Comparison of ENCODE assay signal across 8 cellular contexts in the genomic region with DNA sequence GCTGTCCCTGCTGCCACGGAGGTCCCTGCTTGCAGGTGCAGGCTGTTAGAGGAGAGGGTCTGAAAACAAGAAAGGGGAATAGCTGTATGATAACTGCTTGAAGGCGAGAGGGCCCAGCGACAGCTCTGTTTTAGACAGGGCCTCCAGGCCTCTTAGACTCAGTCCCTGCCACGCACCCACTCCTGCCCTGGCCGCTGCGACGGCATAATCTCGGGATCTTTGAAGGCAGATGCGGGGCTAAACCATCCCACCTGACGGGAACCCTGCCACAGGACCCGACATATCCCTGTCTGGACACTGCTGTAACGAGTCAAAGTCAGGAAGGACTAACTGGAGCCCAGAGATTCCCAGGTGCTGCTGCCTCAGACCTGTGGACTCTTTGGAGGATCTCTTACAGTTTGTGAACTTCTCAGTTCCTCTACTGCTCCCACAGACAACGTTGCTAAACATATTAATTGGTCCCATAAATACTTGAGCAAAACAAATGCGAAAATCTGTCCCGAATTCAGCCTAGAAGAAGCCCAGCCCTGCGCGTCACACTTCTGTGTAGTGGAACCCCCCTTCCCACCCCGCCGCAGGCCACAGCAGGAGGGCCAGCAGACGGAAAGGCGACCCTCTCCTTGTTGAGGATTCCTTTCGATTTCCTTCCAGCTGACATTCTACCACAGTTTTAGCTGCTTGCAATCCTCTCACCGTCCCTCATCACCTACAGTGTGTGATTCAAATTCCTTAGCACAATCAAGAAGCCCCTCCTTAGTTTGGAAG. TPM values are rescaled to one million over a fixed set of nuclear protein-coding genes. Genes with fewer than 3 reads are reported as not detected.
A peak's percentile ranks its signal among the peaks of the same experiment; 100 is the strongest.
DNase-seq lines count a peak whose midpoint lies in the region; FAIRE-seq and TF ChIP-seq lines count a peak whose summit lies in the region.

No MANE protein-coding gene starts in this region.

- H3K79me2 ChIP-seq in H9 (ENCODE audit: insufficient read depth, low read length) (peaks cover 35% of the 10 kb centered on the region), H1 (ENCODE audit: control insufficient read depth in 1 of 2, insufficient read depth in 2 of 2, low read length in 2 of 2) (peaks cover 34 to 39% of the 10 kb centered on the region in 2 experiments)

- H2BK5ac ChIP-seq in H9 (ENCODE audit: insufficient read length, low read length) (no peak overlapping the region), H1 (ENCODE audit: low read depth, low read length) (peak overlapping the region; percentile 96)

- no peak overlapping the region for H2BK12ac ChIP-seq in H9 (ENCODE audit: insufficient read length, low read depth, low read length)
- 0 out of 2 replicates have a peak overlapping the region, but pooled peaks have one; percentile 6 for H2BK12ac ChIP-seq in H1 (ENCODE audit: low read depth, low read length)

- no peaks in the 10 kb centered on the region for H3K27me3 Mint-ChIP-seq in H9 (ENCODE audit: low read depth)

- H4K91ac ChIP-seq in H9 (ENCODE audit: insufficient read length, low read depth, low read length) (no peak overlapping the region), H1 (replicated peaks; ENCODE audit: insufficient read length, low read length) (peak overlapping the region; percentile 35)

- H3K4me1 ChIP-seq in H9 (ENCODE audit: insufficient read depth, low read length) (peaks cover 2% of the 10 kb centered on the region; the same call in 1 of the 2 replicates), NT2/D1 (ENCODE audit: insufficient read depth, insufficient read length) (peaks cover 11% of the 10 kb centered on the region), H1 (replicated peaks in 1 of 4; ENCODE audit: control insufficient read depth in 3 of 4, insufficient read depth in 4 of 4, low read length in 3 of 4) (peaks cover 0 to 14% (median 5%) of the 10 kb centered on the region in 4 experiments; a peak in 4 of 7 replicates), mucosa of stomach (ENCODE audit: control insufficient read depth, insufficient read depth, low read length) (peaks cover 38% of the 10 kb centered on the region)

- H3K27ac ChIP-seq in H9 (ENCODE audit: insufficient read length, low read depth, low read length) (no peak overlapping the region), H1 (ENCODE audit: low read depth, low read length) (0 out of 2 replicates have a peak overlapping the region, but pooled peaks have one; percentile 97)

- no CpG with 5 or more reads among the region's 23 CpGs for WGBS in H9 (ENCODE audit: extremely low coverage, insufficient read length, low lambda C conversion rate)
- 7% methylated on average over 23 of the region's 23 CpGs; no CpG with 5 or more reads in 1 of the 2 experiments for WGBS in H1 (ENCODE audit: extremely low coverage in 1 of 2, insufficient coverage in 1 of 2, insufficient read length in 1 of 2, insufficient replicate concordance in 2 of 2, low coverage in 1 of 2, low lambda C conversion rate in 2 of 2, missing lambda C conversion rate in 1 of 2), 2 experiments

- H2BK15ac ChIP-seq in H9 (ENCODE audit: low read depth, low read length) (no peak overlapping the region), H1 (ENCODE audit: low read length) (peak overlapping the region; percentile 76; the same call in 1 of the 2 replicates)

- H2AFZ ChIP-seq in H9 (ENCODE audit: low read length) (no peak overlapping the region), H1 (ENCODE audit: low read length) (peak overlapping the region; percentile 1; the same call in 1 of the 2 replicates)

- H3K4me3 ChIP-seq in GM08714 (ENCODE audit: low read length) (peak overlapping the region; percentile 96), NT2/D1 (ENCODE audit: insufficient read length, low read depth) (peak overlapping the region; percentile 91), H1 (ENCODE audit: extremely low read depth in 1 of 4, insufficient read depth in 2 of 4, low read depth in 3 of 4, low read length in 4 of 4) (peak overlapping the region; percentile 85 to 97 (median 92)), mucosa of stomach (ENCODE audit: low read length) (peak overlapping the region; percentile 33)

- H3K4me2 ChIP-seq in H9 (ENCODE audit: insufficient read depth, insufficient read length, low read length) (peak overlapping the region; percentile 55), H1 (ENCODE audit: insufficient read depth in 1 of 2, low read depth in 2 of 2, low read length in 2 of 2) (peak overlapping the region; percentile 89 to 94)

- H3K18ac ChIP-seq in H9 (ENCODE audit: insufficient read length, low read depth, low read length) (no peak overlapping the region), H1 (ENCODE audit: extremely low read depth, low read length) (peak overlapping the region; percentile 66)

- H3K27ac Mint-ChIP-seq in H9, result peak overlapping the region; percentile 46 to 94 (median 92); a peak in 6 of 7 replicates

- H3K56ac ChIP-seq in H9 (ENCODE audit: insufficient read length, low read depth, low read length) (no peak overlapping the region), H1 (replicated peaks; ENCODE audit: insufficient read length, low read depth, low read length) (peak overlapping the region; percentile 9)

- H3K23ac ChIP-seq in H9 (ENCODE audit: insufficient read length, low read depth, low read length) (no peak overlapping the region), H1 (ENCODE audit: insufficient read length) (no peak overlapping the region)

- H4K8ac ChIP-seq in H9 (replicated peaks; ENCODE audit: insufficient read length, low read depth, low read length) (no peak overlapping the region), H1 (ENCODE audit: extremely low read depth, insufficient read depth, low read length) (0 out of 2 replicates have a peak overlapping the region, but pooled peaks have one; percentile 99)

- POLR2A ChIA-PET in H1 (lab: Charles Lee; ENCODE audit: partially characterized antibody), result interaction anchor here (0.6 to 2.3 kb wide), 17 partner anchors 9 to 264 kb away, joined by 3 to 8 read pairs (median 3); partner anchors contain the start of gene USP22

- no peak for FAIRE-seq in H1 (lab: Jason Lieb, UNC)

- peaks cover 4 to 13% (median 6%) of the 10 kb centered on the region in 3 experiments; a peak in 5 of 7 replicates for H3K36me3 Mint-ChIP-seq in H9 (ENCODE audit: insufficient read depth in 1 of 3, low read depth in 3 of 3)

- H4K20me1 ChIP-seq in H9 (ENCODE audit: control insufficient read depth, insufficient read depth, insufficient read length), result peaks cover 3% of the 10 kb centered on the region
- peaks cover 22 to 25% of the 10 kb centered on the region in 2 experiments for H4K20me1 ChIP-seq in H1 (replicated peaks in 1 of 2; ENCODE audit: control insufficient read depth in 1 of 2, insufficient read depth in 2 of 2, low read length in 2 of 2)

- H3K4me3 Mint-ChIP-seq in H9, result peak overlapping the region; percentile 82 to 93

- H3K36me3 ChIP-seq in NT2/D1 (ENCODE audit: insufficient read depth, insufficient read length, low read length) (peaks cover 26% of the 10 kb centered on the region), H1 (ENCODE audit: control insufficient read depth in 2 of 4, insufficient read depth in 4 of 4, low read length in 3 of 4) (peaks cover 0 to 14% (median 2%) of the 10 kb centered on the region in 4 experiments; a peak in 3 of 8 replicates), mucosa of stomach (ENCODE audit: control insufficient read depth, insufficient read depth, low read length) (peaks cover 4% of the 10 kb centered on the region)

- peaks cover 4% of the 10 kb centered on the region for H3K79me1 ChIP-seq in H9 (ENCODE audit: insufficient read depth, low read depth, low read length, poor library complexity, severe bottlenecking)
- peaks cover 16% of the 10 kb centered on the region for H3K79me1 ChIP-seq in H1 (ENCODE audit: low read depth, low read length)

- H3K9me3 ChIP-seq in H9 (ENCODE audit: control insufficient read depth, low read depth, low read length), result no peaks in the 10 kb centered on the region
- no peaks in the 10 kb centered on the region for H3K9me3 ChIP-seq in NT2/D1 (ENCODE audit: insufficient read depth, low read length)
- H3K9me3 ChIP-seq in H1 (ENCODE audit: insufficient read depth in 2 of 2, low read depth in 1 of 2, low read length in 1 of 2), result no peaks in the 10 kb centered on the region
- no peaks in the 10 kb centered on the region for H3K9me3 ChIP-seq in mucosa of stomach (ENCODE audit: control insufficient read depth, low read length)

- H3K9me3 Mint-ChIP-seq in H9, result no peaks in the 10 kb centered on the region

- no peak for TF ChIP-seq RAD21 in H1 (IDR thresholded peaks at IDR 0.05 in 1 of 2, conservative IDR thresholded peaks at IDR 0.05 in 1 of 2; ENCODE audit: low read depth in 2 of 2, low read length in 2 of 2)

- TF ChIP-seq POLR2A in H1 (IDR thresholded peaks at IDR 0.05; ENCODE audit: control extremely low read depth in 1 of 2, low read depth in 2 of 2, low read length in 2 of 2), result no peak

- TF ChIP-seq CTCF in H9 (conservative IDR thresholded peaks at IDR 0.05) (no peak), H1 (IDR thresholded peaks at IDR 0.05; ENCODE audit: control extremely low read depth in 1 of 3, insufficient read depth in 1 of 3, low read depth in 1 of 3, low read length in 3 of 3) (no peak)

- H2BK20ac ChIP-seq in H9 (ENCODE audit: low read depth, low read length, poor library complexity, severe bottlenecking), result no peak overlapping the region
- H2BK20ac ChIP-seq in H1 (ENCODE audit: low read length), result no peak overlapping the region

- H3K4ac ChIP-seq in H9 (ENCODE audit: low read depth, low read length), result no peak overlapping the region
- H3K4ac ChIP-seq in H1 (replicated peaks; ENCODE audit: insufficient read length, low read depth, low read length), result no peak overlapping the region

- H2AK5ac ChIP-seq in H9 (ENCODE audit: insufficient read length, low read length) (no peak overlapping the region), H1 (ENCODE audit: low read depth, low read length) (no peak overlapping the region)

- no peaks in the 10 kb centered on the region for H3K27me3 ChIP-seq in H9 (ENCODE audit: insufficient read depth, low read length)
- H3K27me3 ChIP-seq in NT2/D1 (ENCODE audit: insufficient read depth, insufficient read length), result no peaks in the 10 kb centered on the region
- H3K27me3 ChIP-seq in H1 (replicated peaks in 1 of 4; ENCODE audit: control insufficient read depth in 3 of 4, extremely low read depth in 1 of 4, insufficient read depth in 3 of 4, low read length in 3 of 4), result no peaks in the 10 kb centered on the region
- no peaks in the 10 kb centered on the region for H3K27me3 ChIP-seq in mucosa of stomach (ENCODE audit: control insufficient read depth, insufficient read depth, low read length)

- no peak overlapping the region for H3T11ph ChIP-seq in H9 (ENCODE audit: low read length)

- CTCF ChIA-PET in H1 (lab: Charles Lee; ENCODE audit: partially characterized antibody), result interaction anchor here (0.6 kb wide), 1 partner anchor 183 kb away, joined by 3 read pairs; no protein-coding TSS in a partner anchor

- H3K23me2 ChIP-seq in H9 (ENCODE audit: insufficient read length, low read depth, low read length, poor library complexity, severe bottlenecking) (peaks cover 17% of the 10 kb centered on the region), H1 (ENCODE audit: low read depth, low read length) (peaks cover 8% of the 10 kb centered on the region)

- no peak for TF ChIP-seq EP300 in H1 (IDR thresholded peaks at IDR 0.05; ENCODE audit: borderline replicate concordance in 1 of 2, low read depth in 2 of 2, low read length in 2 of 2)

- H2BK120ac ChIP-seq in H9 (ENCODE audit: low read depth, low read length, poor library complexity, severe bottlenecking) (no peak overlapping the region), H1 (replicated peaks; ENCODE audit: low read depth, low read length) (no peak overlapping the region)

- H3K14ac ChIP-seq in H9 (ENCODE audit: insufficient read depth, low read length), result no peak overlapping the region
- H3K14ac ChIP-seq in H1 (ENCODE audit: insufficient read length), result no peak overlapping the region

- DNase-seq in H9 (peak; percentile 69), NT2/D1 (ENCODE audit: low read depth, low spot score) (no peak), H1 (ENCODE audit: low read depth in 1 of 2, low spot score in 2 of 2) (peak in 1 of 2 experiments; percentile 63), NCI-H2171 (lab: John Stamatoyannopoulos, UW) (no peak), NCI-H526 treated with DMSO at 0.1 percent for 48 hours (lab: John Stamatoyannopoulos, UW) (no peak), islet precursor cell (no peak)

- H3K9ac ChIP-seq in H9 (ENCODE audit: extremely low read depth, insufficient read length, low read length) (peak overlapping the region; percentile 42), NT2/D1 (ENCODE audit: insufficient read length, low read depth) (peak overlapping the region; percentile 99), H1 (replicated peaks in 1 of 4; ENCODE audit: extremely low read depth in 1 of 4, low read depth in 3 of 4, low read length in 3 of 4) (peak overlapping the region in 3 of 4 experiments; percentile 46 to 94 (median 93); a peak in 6 of 7 replicates), mucosa of stomach (ENCODE audit: low read length) (peak overlapping the region; percentile 95)

- peaks cover 46 to 48% of the 10 kb centered on the region in 2 experiments for H3K4me1 Mint-ChIP-seq in H9

- no peak overlapping the region for H4K5ac ChIP-seq in H9 (ENCODE audit: insufficient read length, low read depth, low read length)
- H4K5ac ChIP-seq in H1 (ENCODE audit: insufficient read length, low read depth, low read length), result peak overlapping the region; percentile 32

RNA-seq across cellular contexts. Expression of gene TMEM11, which starts 1.0 kb away (rescaled TPM):
- 32.5 and 34.3 TPM in 2 replicates for total RNA-seq in H9 (2021)
- total RNA-seq in H1 (2021; fragmentation: NEBNext Ultra II Directional; extraction: Animal tissue kit (Norgen Biotek cat#: 25700)), result 33.3 and 34.2 TPM in 2 replicates
- polyA plus RNA-seq in H1 (2011; rRNA removed), result 90.4 and 133 TPM in 2 replicates
- 66.8 TPM for polyA plus RNA-seq in H1 (2011; cell fraction: cytosol; rRNA removed)
- polyA plus RNA-seq in H1 (2011; cell fraction: nucleus; rRNA removed), result 70.3 TPM
- polyA plus RNA-seq in H1 (2012, experiment 1 of 2), result 23.0 to 40.0 TPM (median 34.0 TPM) in 4 replicates
- 35.1 TPM for polyA plus RNA-seq in H1 (2012, experiment 2 of 2)
- polyA plus RNA-seq in H1 (2013, experiment 1 of 2), result 29.5 TPM
- polyA plus RNA-seq in H1 (2013, experiment 2 of 2), result 29.8 TPM
- 35.5 and 44.9 TPM in 2 replicates for polyA minus RNA-seq in H1 (2011; rRNA and poly(A)+ RNA removed)
- 27.9 TPM for polyA minus RNA-seq in H1 (2011; cell fraction: cytosol; rRNA and poly(A)+ RNA removed)
- 38.5 TPM for polyA minus RNA-seq in H1 (2011; cell fraction: nucleus; rRNA and poly(A)+ RNA removed)

RNA-seq across cellular contexts. Expression of gene NATD1, which starts 38.3 kb away (rescaled TPM):
- 7.3 and 7.5 TPM in 2 replicates for total RNA-seq in H9 (2021)
- total RNA-seq in H1 (2021; fragmentation: NEBNext Ultra II Directional; extraction: Animal tissue kit (Norgen Biotek cat#: 25700)), result 7.5 and 8.4 TPM in 2 replicates
- 5.4 and 8.8 TPM in 2 replicates for polyA plus RNA-seq in H1 (2011; rRNA removed)
- 6.3 TPM for polyA plus RNA-seq in H1 (2011; cell fraction: cytosol; rRNA removed)
- polyA plus RNA-seq in H1 (2011; cell fraction: nucleus; rRNA removed), result 7.7 TPM
- polyA plus RNA-seq in H1 (2012, experiment 1 of 2), result 5.8 to 7.2 TPM (median 5.9 TPM) in 4 replicates
- 5.1 TPM for polyA plus RNA-seq in H1 (2012, experiment 2 of 2)
- 4.8 TPM for polyA plus RNA-seq in H1 (2013, experiment 1 of 2)
- 4.8 TPM for polyA plus RNA-seq in H1 (2013, experiment 2 of 2)
- 4.7 and 6.3 TPM in 2 replicates for polyA minus RNA-seq in H1 (2011; rRNA and poly(A)+ RNA removed)
- 5.9 TPM for polyA minus RNA-seq in H1 (2011; cell fraction: cytosol; rRNA and poly(A)+ RNA removed)
- 5.7 TPM for polyA minus RNA-seq in H1 (2011; cell fraction: nucleus; rRNA and poly(A)+ RNA removed)

Comparison
In these comparisons a context has a peak if more than half of its experiments do, and no peak if none do; other contexts are left out.
1. H3K4me3 ChIP-seq: peak in every context shown above with its lines; median percentile 96 in GM08714; 92 in H1; 91 in NT2/D1; 33 in mucosa of stomach.
2. H3K9ac ChIP-seq: peak in every context shown above with its lines; median percentile 99 in NT2/D1; 95 in mucosa of stomach; 93 in H1; 42 in H9.